15 cellular contexts compared by ENCODE assay signal in the genomic region with DNA sequence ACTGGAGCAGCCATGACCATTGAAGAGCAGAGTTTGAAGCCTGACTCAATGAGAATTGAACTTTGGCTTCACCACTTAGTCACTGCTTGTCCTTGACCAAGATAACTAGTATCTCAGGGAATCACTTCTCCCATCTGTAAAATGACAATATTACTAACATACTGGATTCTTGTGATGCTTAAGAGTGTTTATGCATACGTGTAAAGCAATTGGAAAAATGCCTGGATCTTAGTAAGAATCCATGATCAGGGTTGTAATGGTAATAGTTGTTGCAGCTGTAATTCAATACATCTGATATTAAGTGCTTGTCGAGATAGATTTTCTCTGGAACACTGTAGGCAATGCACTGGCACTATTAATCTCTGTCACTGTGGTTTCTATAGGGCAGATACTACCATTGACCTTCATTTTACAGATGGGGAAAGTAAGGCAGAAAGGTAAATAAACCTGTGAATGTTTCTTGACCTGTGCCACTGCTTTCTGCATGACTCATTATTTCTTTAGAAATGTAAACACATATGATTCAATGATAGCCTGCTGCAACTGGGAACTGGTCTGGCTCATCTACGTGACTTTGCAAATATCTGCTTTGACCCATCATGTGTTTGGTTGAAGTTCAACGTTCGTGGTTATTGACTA.
DNase-seq lines count a peak whose midpoint lies in the region; ATAC-seq and TF ChIP-seq lines count a peak whose summit lies in the region.
"Had no signal": no experiment of that assay in that cellular context is flagged by ENCODE, and none has a peak within 500 bp of the region (broad histone marks: within the 10 kb centered on the region; RNA-seq: fewer than 3 reads in every experiment).

No MANE protein-coding gene starts in this region.

- BruUV-seq in mammary epithelial cell (replicated peaks; lab: Mats Ljungman, UMichigan): no TSS peak

- H3K27ac Mint-ChIP-seq in activated T-helper 17 cell treated with anti-CD3 and anti-CD28 coated beads, Interleukin-2, amount 50 U/mL, for 72 hours: no peak overlapping the region
- H3K27ac Mint-ChIP-seq: activated naive CD4-positive, alpha-beta T cell treated with anti-CD3 and anti-CD28 coated beads, Interleukin-2, amount 50 U/mL, for 24 hours had no signal

- H3K4me1 ChIP-seq in mammary epithelial cell (ENCODE audit: insufficient read depth, low read length) (no peaks in the 10 kb centered on the region), trophoblast cell (ENCODE audit: control insufficient read depth in 1 of 2, insufficient read depth in 2 of 2, low read length in 2 of 2) (no peaks in the 10 kb centered on the region)

- dilution Hi-C loops in mammary epithelial cell (cut with HindIII; ENCODE audit: low sequenced_read_pairs): no loop called here

- H4K8ac ChIP-seq in trophoblast cell (ENCODE audit: low read depth, low read length): no peak overlapping the region

- H3K4ac ChIP-seq in trophoblast cell (ENCODE audit: low read depth, low read length): no peak overlapping the region

- DNase-seq in NCI-H510A treated with DMSO at 0.1 percent for 48 hours (lab: John Stamatoyannopoulos, UW) (peak; percentile 40), NCI-H510A (lab: John Stamatoyannopoulos, UW) (no peak), NCI-H460 (ENCODE audit: extremely low read depth, low read depth) (peak; percentile 47), mammary epithelial cell (peak; percentile 29), trophoblast cell (peak; percentile 56 to 83), H7 (no peak)
- DNase-seq: central memory CD4-positive, alpha-beta T cell; left cardiac atrium; MM.1S; NCI-H2029 treated with DMSO at 0.1 percent for 48 hours; posterior cingulate gyrus had no signal

- no peaks in the 10 kb centered on the region for H3K36me3 ChIP-seq in mammary epithelial cell (ENCODE audit: insufficient read depth, low read length)
- no peaks in the 10 kb centered on the region for H3K36me3 ChIP-seq in trophoblast cell (ENCODE audit: control insufficient read depth in 1 of 2, insufficient read depth in 2 of 2, low read length in 2 of 2)
- H3K36me3 ChIP-seq in H7 (replicated peaks; ENCODE audit: control insufficient read depth, insufficient read depth, low read length): no peaks in the 10 kb centered on the region

- H3K4me3 Mint-ChIP-seq in activated T-helper 17 cell treated with anti-CD3 and anti-CD28 coated beads, Interleukin-2, amount 50 U/mL, for 72 hours: no peak overlapping the region
- H3K4me3 Mint-ChIP-seq: activated naive CD4-positive, alpha-beta T cell treated with anti-CD3 and anti-CD28 coated beads, Interleukin-2, amount 50 U/mL, for 24 hours had no signal

- no peaks in the 10 kb centered on the region for H3K36me3 Mint-ChIP-seq in activated T-helper 17 cell treated with anti-CD3 and anti-CD28 coated beads, Interleukin-2, amount 50 U/mL, for 72 hours (ENCODE audit: low read depth)
- H3K36me3 Mint-ChIP-seq: activated naive CD4-positive, alpha-beta T cell treated with anti-CD3 and anti-CD28 coated beads, Interleukin-2, amount 50 U/mL, for 24 hours had no signal

- peaks cover 3% of the 10 kb centered on the region for H3K9me3 Mint-ChIP-seq in activated T-helper 17 cell treated with anti-CD3 and anti-CD28 coated beads, Interleukin-2, amount 50 U/mL, for 72 hours

- H3K23ac ChIP-seq in trophoblast cell (ENCODE audit: low read length): no peak overlapping the region

- intact Hi-C loops in mammary epithelial cell (cut with micrococcal nuclease): no loop called here

- CTCF ChIA-PET in mammary epithelial cell (lab: Charles Lee; ENCODE audit: low non-redundant PET): no interaction called here

- H3K18ac ChIP-seq in trophoblast cell (ENCODE audit: low read length): no peak overlapping the region

- H3K4me2 ChIP-seq in mammary epithelial cell (ENCODE audit: insufficient read depth, low read depth, low read length) (no peak overlapping the region), trophoblast cell (ENCODE audit: low read length) (no peak overlapping the region)

- H2AK5ac ChIP-seq in trophoblast cell (ENCODE audit: low read length): no peak overlapping the region

- no peak for TF ChIP-seq CTCF in mammary epithelial cell (conservative IDR thresholded peaks at IDR 0.05 in 1 of 2, IDR thresholded peaks at IDR 0.05 in 1 of 2; ENCODE audit: extremely low read depth in 1 of 2, insufficient read depth in 1 of 2, low read depth in 1 of 2, low read length in 2 of 2)

- no peak overlapping the region for H2BK5ac ChIP-seq in trophoblast cell (ENCODE audit: low read depth, low read length, poor library complexity)

- no peaks in the 10 kb centered on the region for H3K27me3 ChIP-seq in mammary epithelial cell (ENCODE audit: insufficient read depth, low read length)
- no peaks in the 10 kb centered on the region for H3K27me3 ChIP-seq in trophoblast cell (ENCODE audit: insufficient read depth, low read length)
- no peaks in the 10 kb centered on the region for H3K27me3 ChIP-seq in H7 (ENCODE audit: control insufficient read depth, insufficient read depth, low read length)

- H3K27ac ChIP-seq in mammary epithelial cell (ENCODE audit: insufficient read depth, low read depth, low read length): no peak overlapping the region
- no peak overlapping the region for H3K27ac ChIP-seq in trophoblast cell (ENCODE audit: low read depth, low read length)

- no peaks in the 10 kb centered on the region for H3K79me1 ChIP-seq in trophoblast cell (ENCODE audit: low read length)

- no peaks in the 10 kb centered on the region for H3K4me1 Mint-ChIP-seq in activated T-helper 17 cell treated with anti-CD3 and anti-CD28 coated beads, Interleukin-2, amount 50 U/mL, for 72 hours
- H3K4me1 Mint-ChIP-seq: activated naive CD4-positive, alpha-beta T cell treated with anti-CD3 and anti-CD28 coated beads, Interleukin-2, amount 50 U/mL, for 24 hours had no signal

- no peak overlapping the region for H3K4me3 ChIP-seq in mammary epithelial cell (replicated peaks in 1 of 3; ENCODE audit: insufficient read depth in 1 of 3, low read depth in 2 of 3, low read length in 3 of 3)
- no peak overlapping the region for H3K4me3 ChIP-seq in trophoblast cell (ENCODE audit: low read depth, low read length)
- no peak overlapping the region for H3K4me3 ChIP-seq in H7 (ENCODE audit: insufficient read depth, low read depth, low read length)
- H3K4me3 ChIP-seq: GM12878 had no signal

- no peaks in the 10 kb centered on the region for H3K27me3 Mint-ChIP-seq in activated T-helper 17 cell treated with anti-CD3 and anti-CD28 coated beads, Interleukin-2, amount 50 U/mL, for 72 hours
- H3K27me3 Mint-ChIP-seq: activated naive CD4-positive, alpha-beta T cell treated with anti-CD3 and anti-CD28 coated beads, Interleukin-2, amount 50 U/mL, for 24 hours had no signal

- H3K9me3 ChIP-seq in mammary epithelial cell (replicated peaks; ENCODE audit: insufficient read depth, low read length): no peaks in the 10 kb centered on the region
- H3K9me3 ChIP-seq in trophoblast cell (ENCODE audit: insufficient read depth, low read depth, low read length): no peaks in the 10 kb centered on the region

- no peak overlapping the region for H2BK12ac ChIP-seq in trophoblast cell (ENCODE audit: low read length)

- H3K79me2 ChIP-seq in mammary epithelial cell (ENCODE audit: insufficient read depth, low read length) (no peaks in the 10 kb centered on the region), trophoblast cell (ENCODE audit: control insufficient read depth, insufficient read depth, low read length, poor library complexity) (no peaks in the 10 kb centered on the region)

- H3K9ac ChIP-seq in mammary epithelial cell (ENCODE audit: insufficient read depth, low read length) (no peak overlapping the region), trophoblast cell (ENCODE audit: low read length) (no peak overlapping the region)

- no peak overlapping the region for H4K12ac ChIP-seq in trophoblast cell (ENCODE audit: low read depth, low read length)

- 51% methylated on average over 5 of the region's 5 CpGs for WGBS in mammary epithelial cell (ENCODE audit: low coverage, missing lambda C conversion rate)
- WGBS in trophoblast cell (ENCODE audit: extremely low coverage, insufficient coverage, insufficient read length): no CpG with 5 or more reads among the region's 5 CpGs

- H2AFZ ChIP-seq in mammary epithelial cell (ENCODE audit: low read depth, low read length) (no peak overlapping the region), trophoblast cell (ENCODE audit: insufficient read depth, low read length, poor library complexity) (no peak overlapping the region)

- no peak overlapping the region for H4K91ac ChIP-seq in trophoblast cell (ENCODE audit: low read depth, low read length)

- in situ Hi-C loops in mammary epithelial cell (cut with MboI; ENCODE audit: low sequenced_read_pairs in 2 of 2): no loop called here

- no peak overlapping the region for H2BK120ac ChIP-seq in trophoblast cell (ENCODE audit: insufficient read depth, low read length, poor library complexity)

- no peak for ATAC-seq in activated T-helper 17 cell treated with anti-CD3 and anti-CD28 coated beads, Interleukin-2, amount 50 U/mL, for 72 hours (replicated peaks)
- ATAC-seq in GM19351 (IDR thresholded peaks at IDR 0.05; ENCODE audit: unreplicated experiment): no peak
- ATAC-seq: GM12878, left cardiac atrium had no signal

- H4K20me1 ChIP-seq in mammary epithelial cell (ENCODE audit: insufficient read depth, low read length): no peaks in the 10 kb centered on the region

- H3K14ac ChIP-seq in trophoblast cell (ENCODE audit: low read length): no peak overlapping the region

Comparison
In these comparisons a context has a peak if more than half of its experiments do, and no peak if none do; other contexts are left out.
1. DNase-seq: peak in NCI-H510A treated with DMSO at 0.1 percent for 48 hours (single experiment), NCI-H460 (single experiment), mammary epithelial cell (single experiment) and trophoblast cell (2 of 2); none in NCI-H510A (single experiment) and H7 (single experiment).